8 cellular contexts compared by ENCODE assay signal in genomic region chr5:132422720-132423442, GRCh38. TPM values are rescaled to one million over a fixed set of nuclear protein-coding genes. Genes with fewer than 3 reads are reported as not detected.
A peak's percentile ranks its signal among the peaks of the same experiment; 100 is the strongest.
DNase-seq lines count a peak whose midpoint lies in the region; ATAC-seq, FAIRE-seq and TF ChIP-seq lines count a peak whose summit lies in the region.

No MANE protein-coding gene starts in this region.

- H3K36me3 ChIP-seq in effector memory CD4-positive, alpha-beta T cell (ENCODE audit: control insufficient read depth, insufficient read depth, low read length) = peaks cover 5% of the 10 kb centered on the region
- H3K36me3 ChIP-seq in pancreas = no peaks in the 10 kb centered on the region

- ATAC-seq in pancreas = peak; percentile 41 to 73 (median 70)
- ATAC-seq in GM19328 (IDR thresholded peaks at IDR 0.05; ENCODE audit: unreplicated experiment) = no peak

- H3K9me3 ChIP-seq in effector memory CD4-positive, alpha-beta T cell (ENCODE audit: control insufficient read depth, low read length) = no peaks in the 10 kb centered on the region
- H3K9me3 ChIP-seq in pancreas = no peaks in the 10 kb centered on the region

- no peak for FAIRE-seq in pancreas (lab: Jason Lieb, UNC)

- 20 to 23% methylated on average over 5 of the region's 5 CpGs for whole genome bisulfite sequencing in pancreas, 2 donors

- H3K27ac ChIP-seq in effector memory CD4-positive, alpha-beta T cell (ENCODE audit: insufficient read depth, low read length, poor library complexity, severe bottlenecking) = peak overlapping the region; percentile 80
- peak overlapping the region; percentile 24 to 69 (median 35) for H3K27ac ChIP-seq in pancreas

- intact Hi-C loops in pancreas (cut with DNase I) = loop anchor here in 1 of 3 donors (5.0 kb wide), 1 partner anchor 64 kb away; no protein-coding TSS in a partner anchor

- peaks cover 88% of the 10 kb centered on the region for H3K4me1 ChIP-seq in effector memory CD4-positive, alpha-beta T cell (ENCODE audit: control insufficient read depth, insufficient read depth, low read length, poor library complexity, severe bottlenecking)
- H3K4me1 ChIP-seq in pancreas = peaks cover 27 to 57% (median 55%) of the 10 kb centered on the region in 3 donors

- DNase-seq in EH (ENCODE audit: low read depth) (peak; percentile 66), H4 (ENCODE audit: low spot score) (peak; percentile 61), NOMO-1 treated with DMSO at 0.1 percent for 48 hours (lab: John Stamatoyannopoulos, UW; ENCODE audit: unreplicated experiment) (peak; percentile 92), pancreas (peak in 5 of 6 donors; percentile 64 to 82 (median 73)), NCI-H510A treated with DMSO at 0.1 percent for 48 hours (lab: John Stamatoyannopoulos, UW) (no peak), NCI-H345 (lab: John Stamatoyannopoulos, UW) (no peak)
- DNase-seq in effector memory CD4-positive, alpha-beta T cell = no peak

- H3K4me3 ChIP-seq in effector memory CD4-positive, alpha-beta T cell (ENCODE audit: insufficient read depth, low read depth, low read length, poor library complexity, severe bottlenecking) = no peak overlapping the region
- H3K4me3 ChIP-seq in pancreas = no peak overlapping the region

- no peaks in the 10 kb centered on the region for H3K27me3 ChIP-seq in effector memory CD4-positive, alpha-beta T cell (replicated peaks; ENCODE audit: control insufficient read depth, insufficient read depth, low read length, poor library complexity, severe bottlenecking)
- H3K27me3 ChIP-seq in pancreas = no peaks in the 10 kb centered on the region

- no peak for TF ChIP-seq CTCF in pancreas (IDR thresholded peaks at IDR 0.05)

RNA-seq across cellular contexts. Expression of gene SLC22A5, which starts 53.4 kb away (rescaled TPM):
- total RNA-seq in H4 (2014; rRNA removed; shearing (Covaris generic)) = 6.9 and 9.6 TPM in 2 replicates
- 10 to 100 TPM in 2 of 6 donors, 1 to 10 TPM in 4; 5.5 to 13.1 (median 7.8) TPM for total RNA-seq in pancreas
- polyA plus RNA-seq in pancreas = 10 to 100 TPM in 1 of 2 donors, 1 to 10 TPM in 1; 7.1 to 12.2 TPM

Comparison
In these comparisons a context has a peak if more than half of its experiments do, and no peak if none do; other contexts are left out.
1. DNase-seq: peak in EH (single experiment), H4 (single experiment), NOMO-1 treated with DMSO at 0.1 percent for 48 hours (single experiment) and pancreas (5 of 6); none in effector memory CD4-positive, alpha-beta T cell (0 of 3), NCI-H510A treated with DMSO at 0.1 percent for 48 hours (single experiment) and NCI-H345 (single experiment).